In genomic region chr1:230109871-230110667, GRCh38 we compare ENCODE assay signal across 8 cellular contexts. TPM values are rescaled to one million over a fixed set of nuclear protein-coding genes. Genes with fewer than 3 reads are reported as not detected.
DNase-seq lines count a peak whose midpoint lies in the region; ATAC-seq, FAIRE-seq and TF ChIP-seq lines count a peak whose summit lies in the region.

No MANE protein-coding gene starts in this region.

- peak overlapping the region; percentile 93 for H3K27ac ChIP-seq in KMS-11

- no peaks in the 10 kb centered on the region for H3K27me3 ChIP-seq in KMS-11 (ENCODE audit: insufficient read depth, low read depth)

- no peaks in the 10 kb centered on the region for H3K27me3 Mint-ChIP-seq in activated T-helper 1 cell treated with anti-CD3 and anti-CD28 coated beads, Interleukin-12 subunit alpha, Interleukin-12 subunit beta, Interleukin-2, Interleukin-4 antibody, amounts not matched to agents 30 ng/mL and 10 ng/mL and 1 ng/mL, durations not matched to agents 14 hours and 24 hours and 36 hours (ENCODE audit: insufficient read depth)

- intact Hi-C loops in activated T-helper 1 cell treated with anti-CD3 and anti-CD28 coated beads, Interleukin-12 subunit alpha, Interleukin-12 subunit beta, Interleukin-2, Interleukin-4 antibody, amounts not matched to agents 30 ng/mL and 10 ng/mL and 1 ng/mL, durations not matched to agents 14 hours and 24 hours and 36 hours (cut with micrococcal nuclease) = loop anchor here (1.0 to 10.0 kb wide), 8 partner anchors 13 to 669 kb away; no protein-coding TSS in a partner anchor

- peak; percentile 89 for ATAC-seq in GM21576 (IDR thresholded peaks at IDR 0.05; ENCODE audit: unreplicated experiment)

- H4K20me1 ChIP-seq in KMS-11 (ENCODE audit: insufficient read depth) = no peaks in the 10 kb centered on the region

- no peak for TF ChIP-seq CTCF in KMS-11 (conservative IDR thresholded peaks at IDR 0.05; ENCODE audit: low read depth, low read length)

- peak overlapping the region; percentile 89 for H3K27ac Mint-ChIP-seq in activated T-helper 1 cell treated with anti-CD3 and anti-CD28 coated beads, Interleukin-12 subunit alpha, Interleukin-12 subunit beta, Interleukin-2, Interleukin-4 antibody, amounts not matched to agents 30 ng/mL and 10 ng/mL and 1 ng/mL, durations not matched to agents 14 hours and 24 hours and 36 hours

- peak overlapping the region; percentile 53 for H3K9ac ChIP-seq in KMS-11

- FAIRE-seq in GM12891 (lab: Jason Lieb, UNC) = peak; percentile 95

- peak overlapping the region; percentile 27 for H3K4me3 ChIP-seq in KMS-11 (IDR thresholded peaks at IDR 0.05; ENCODE audit: insufficient read depth, low read depth, low read length)

- H3K79me2 ChIP-seq in KMS-11 (ENCODE audit: insufficient read depth, low read depth) = peaks cover 93% of the 10 kb centered on the region

- H3K36me3 Mint-ChIP-seq in activated T-helper 1 cell treated with anti-CD3 and anti-CD28 coated beads, Interleukin-12 subunit alpha, Interleukin-12 subunit beta, Interleukin-2, Interleukin-4 antibody, amounts not matched to agents 30 ng/mL and 10 ng/mL and 1 ng/mL, durations not matched to agents 14 hours and 24 hours and 36 hours (ENCODE audit: low read depth) = peaks cover 19% of the 10 kb centered on the region

- H2AFZ ChIP-seq in KMS-11 (ENCODE audit: low read depth) = no peak overlapping the region

- no peak; the same call in 1 of the 2 replicates for TF ChIP-seq POLR2A in GM12891 (IDR thresholded peaks at IDR 0.05; ENCODE audit: low read depth, low read length)

- peak overlapping the region; percentile 53 for H3K4me3 Mint-ChIP-seq in activated T-helper 1 cell treated with anti-CD3 and anti-CD28 coated beads, Interleukin-12 subunit alpha, Interleukin-12 subunit beta, Interleukin-2, Interleukin-4 antibody, amounts not matched to agents 30 ng/mL and 10 ng/mL and 1 ng/mL, durations not matched to agents 14 hours and 24 hours and 36 hours

- H3K36me3 ChIP-seq in KMS-11 (ENCODE audit: insufficient read depth) = no peaks in the 10 kb centered on the region

- peak overlapping the region; percentile 90 for H3K4me2 ChIP-seq in KMS-11

- H3K4me1 ChIP-seq in KMS-11 (ENCODE audit: low read depth, poor library complexity, severe bottlenecking) = peaks cover 96% of the 10 kb centered on the region

- DNase-seq in GM12891 (ENCODE audit: insufficient read length, low spot score) (peak; percentile 75), OCI-M2 (lab: John Stamatoyannopoulos, UW; ENCODE audit: unreplicated experiment) (no peak), cortex of kidney (lab: John Stamatoyannopoulos, UW) (no peak), NCI-H146 (lab: John Stamatoyannopoulos, UW) (no peak)
- peak; percentile 57 for DNase-seq in activated T-helper 1 cell treated with anti-CD3 and anti-CD28 coated beads, Interleukin-12 subunit alpha, Interleukin-12 subunit beta, Interleukin-2, Interleukin-4 antibody, amounts not matched to agents 30 ng/mL and 10 ng/mL and 1 ng/mL, durations not matched to agents 14 hours and 24 hours and 36 hours (ENCODE audit: low spot score)
- peak; percentile 76 to 80 for DNase-seq in stimulated activated CD4-positive, alpha-beta T cell treated with anti-CD3 and anti-CD28 coated beads, Interleukin-12 subunit alpha, Interleukin-12 subunit beta, amount 100 ng/mL, for 24 hours (ENCODE audit: low read depth in 2 of 2)

- H3K4me1 Mint-ChIP-seq in activated T-helper 1 cell treated with anti-CD3 and anti-CD28 coated beads, Interleukin-12 subunit alpha, Interleukin-12 subunit beta, Interleukin-2, Interleukin-4 antibody, amounts not matched to agents 30 ng/mL and 10 ng/mL and 1 ng/mL, durations not matched to agents 14 hours and 24 hours and 36 hours (ENCODE audit: low read depth) = peaks cover 83% of the 10 kb centered on the region

- no peaks in the 10 kb centered on the region for H3K9me3 Mint-ChIP-seq in activated T-helper 1 cell treated with anti-CD3 and anti-CD28 coated beads, Interleukin-12 subunit alpha, Interleukin-12 subunit beta, Interleukin-2, Interleukin-4 antibody, amounts not matched to agents 30 ng/mL and 10 ng/mL and 1 ng/mL, durations not matched to agents 14 hours and 24 hours and 36 hours

TF ChIP-seq in GM12891, 5 proteins besides CTCF, POLR2A, EP300 and RAD21:
- TF ChIP-seq POU2F2 (IDR thresholded peaks at IDR 0.05; ENCODE audit: low read depth, low read length) (peak; percentile 94), SPI1 (IDR thresholded peaks at IDR 0.05; ENCODE audit: low read depth, low read length) (0 out of 2 replicates have a peak, but pooled peaks have one; percentile 1), POLR2AphosphoS5 (IDR thresholded peaks at IDR 0.05; ENCODE audit: low read depth, low read length) (peak; percentile 77; the same call in 1 of the 2 replicates), PAX5 (IDR thresholded peaks at IDR 0.05; ENCODE audit: insufficient read depth, low read length, severe bottlenecking) (peak; percentile 80), TAF1 (IDR thresholded peaks at IDR 0.05; ENCODE audit: low read depth, low read length) (no peak; the same call in 1 of the 2 replicates)

RNA-seq across cellular contexts. Expression of gene GALNT2, which starts 43.0 kb away (rescaled TPM):
- polyA plus RNA-seq in GM12891 (2012; ENCODE audit: low read depth, missing spikeins) = 18.6 TPM
- 67.6 and 67.9 TPM in 2 replicates for total RNA-seq in activated T-helper 1 cell treated with anti-CD3 and anti-CD28 coated beads, Interleukin-12 subunit alpha, Interleukin-12 subunit beta, Interleukin-2, Interleukin-4 antibody, amounts not matched to agents 30 ng/mL and 10 ng/mL and 1 ng/mL, durations not matched to agents 14 hours and 24 hours and 36 hours

Comparison
In these comparisons a context has a peak if more than half of its experiments do, and no peak if none do; other contexts are left out.
1. DNase-seq: peak in GM12891 (single experiment), activated T-helper 1 cell treated with anti-CD3 and anti-CD28 coated beads, Interleukin-12 subunit alpha, Interleukin-12 subunit beta, Interleukin-2, Interleukin-4 antibody, amounts not matched to agents 30 ng/mL and 10 ng/mL and 1 ng/mL, durations not matched to agents 14 hours and 24 hours and 36 hours (single experiment) and stimulated activated CD4-positive, alpha-beta T cell treated with anti-CD3 and anti-CD28 coated beads, Interleukin-12 subunit alpha, Interleukin-12 subunit beta, amount 100 ng/mL, for 24 hours (2 of 2); none in OCI-M2 (single experiment), cortex of kidney (single experiment) and NCI-H146 (single experiment).